6 cellular contexts compared by ENCODE assay signal in the genomic region with DNA sequence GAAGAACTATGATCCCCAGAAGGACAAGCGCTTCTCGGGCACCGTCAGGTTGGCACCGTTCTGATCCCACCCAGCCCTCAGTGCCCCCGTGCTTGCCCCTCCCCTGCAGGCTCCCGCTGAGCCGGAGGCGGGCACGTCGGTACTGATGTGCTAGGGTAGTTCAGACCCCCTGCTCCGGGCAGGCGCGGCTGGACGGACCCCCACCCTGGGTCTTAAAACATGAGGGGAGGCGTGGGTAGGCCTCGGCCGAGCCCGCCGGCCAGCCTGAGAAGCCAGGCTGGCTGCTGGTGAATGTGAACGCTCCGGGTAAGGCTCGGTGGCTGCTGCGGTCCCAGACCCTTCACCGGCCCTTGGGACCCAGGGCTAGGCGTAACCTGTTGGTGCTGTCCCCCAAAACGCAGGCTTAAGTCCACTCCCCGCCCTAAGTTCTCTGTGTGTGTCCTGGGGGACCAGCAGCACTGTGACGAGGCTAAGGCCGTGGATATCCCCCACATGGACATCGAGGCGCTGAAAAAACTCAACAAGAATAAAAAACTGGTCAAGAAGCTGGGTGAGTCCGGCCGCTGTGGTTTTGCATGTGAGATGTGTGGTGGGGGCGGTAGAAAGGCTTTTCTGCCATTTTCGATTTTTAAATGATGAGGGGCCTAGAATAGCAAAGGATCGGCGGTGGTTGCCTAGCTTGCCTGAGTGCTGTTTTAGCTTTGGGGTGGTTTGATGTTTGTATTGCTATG. TPM values are rescaled to one million over a fixed set of nuclear protein-coding genes. Genes with fewer than 3 reads are reported as not detected.
DNase-seq lines count a peak whose midpoint lies in the region; ATAC-seq, FAIRE-seq and TF ChIP-seq lines count a peak whose summit lies in the region.

No MANE protein-coding gene starts in this region.

- H3K27ac ChIP-seq in astrocyte (ENCODE audit: low read depth, low read length) (peak overlapping the region; percentile 88), muscle layer of duodenum (ENCODE audit: low read length) (peak overlapping the region; percentile 71)

- no peak for TF ChIP-seq CTCF in astrocyte (IDR thresholded peaks at IDR 0.05; ENCODE audit: insufficient read depth, low read depth, low read length)

- H3K9me3 Mint-ChIP-seq in astrocyte (ENCODE audit: unreplicated experiment) = peaks cover 7% of the 10 kb centered on the region

- H3K27ac Mint-ChIP-seq in astrocyte (ENCODE audit: unreplicated experiment) = peak overlapping the region; percentile 85

- H3K27me3 ChIP-seq in astrocyte (ENCODE audit: insufficient read depth, low read length) (no peaks in the 10 kb centered on the region), muscle layer of duodenum (ENCODE audit: low read depth, low read length) (no peaks in the 10 kb centered on the region)

- no peak for FAIRE-seq in astrocyte (lab: Jason Lieb, UNC)

- H3K79me2 ChIP-seq in astrocyte (ENCODE audit: insufficient read depth, low read length) = peaks cover 49% of the 10 kb centered on the region

- H3K4me2 ChIP-seq in astrocyte (ENCODE audit: low read length) = peak overlapping the region; percentile 98

- ATAC-seq in HG03135 (IDR thresholded peaks at IDR 0.05; ENCODE audit: unreplicated experiment) (peak; percentile 6), HG02623 (IDR thresholded peaks at IDR 0.05; ENCODE audit: unreplicated experiment) (no peak)

- H4K20me1 ChIP-seq in astrocyte (ENCODE audit: insufficient read depth, low read length) = peaks cover 55% of the 10 kb centered on the region

- no peak for DNase-seq in astrocyte (ENCODE audit: low read depth)
- DNase-seq in NCI-H1694 treated with DMSO at 0.1 percent for 48 hours (lab: John Stamatoyannopoulos, UW) = no peak
- no peak for DNase-seq in DMS153 treated with DMSO at 0.1 percent for 48 hours (lab: John Stamatoyannopoulos, UW; ENCODE audit: unreplicated experiment)

- H3K4me1 ChIP-seq in astrocyte (ENCODE audit: insufficient read depth, low read length) (peaks cover 24% of the 10 kb centered on the region), muscle layer of duodenum (ENCODE audit: control insufficient read depth in 1 of 2, insufficient read depth in 2 of 2, low read length in 2 of 2) (peaks cover 11 to 35% of the 10 kb centered on the region in 2 donors)

- peaks cover 29% of the 10 kb centered on the region for H3K36me3 Mint-ChIP-seq in astrocyte (ENCODE audit: low read depth, unreplicated experiment)

- H3K4me1 Mint-ChIP-seq in astrocyte (ENCODE audit: low read depth, unreplicated experiment) = peaks cover 9% of the 10 kb centered on the region

- H3K27me3 Mint-ChIP-seq in astrocyte (ENCODE audit: low read depth, unreplicated experiment) = no peaks in the 10 kb centered on the region

- H3K4me3 ChIP-seq in astrocyte (ENCODE audit: insufficient read depth, low read depth, low read length) (peak overlapping the region; percentile 99), muscle layer of duodenum (ENCODE audit: low read depth in 1 of 2, low read length in 2 of 2) (peak overlapping the region; percentile 78 to 84)

- H3K9me3 ChIP-seq in astrocyte (ENCODE audit: insufficient read depth, low read depth, low read length) (no peaks in the 10 kb centered on the region), muscle layer of duodenum (ENCODE audit: control insufficient read depth in 1 of 2, low read length in 2 of 2) (no peaks in the 10 kb centered on the region)

- no peak overlapping the region for H2AFZ ChIP-seq in astrocyte (ENCODE audit: low read depth, low read length)

- peaks cover 33% of the 10 kb centered on the region for H3K36me3 ChIP-seq in astrocyte (ENCODE audit: insufficient read depth, low read length)
- H3K36me3 ChIP-seq in muscle layer of duodenum (ENCODE audit: control insufficient read depth in 1 of 2, insufficient read depth in 2 of 2, low read length in 2 of 2) = peaks cover 14 to 23% of the 10 kb centered on the region in 2 donors

- H3K9ac ChIP-seq in astrocyte (ENCODE audit: low read length) = peak overlapping the region; percentile 94

- H3K4me3 Mint-ChIP-seq in astrocyte (ENCODE audit: unreplicated experiment) = peak overlapping the region; percentile 100

RNA-seq across cellular contexts. Expression of gene RPL10A, which starts 0.9 kb away (rescaled TPM):
- 818 and 887 TPM in 2 replicates for total RNA-seq in astrocyte

RNA-seq across cellular contexts. Expression of gene FANCE, which starts 17.0 kb away (rescaled TPM):
- total RNA-seq in astrocyte = 2.9 and 3.1 TPM in 2 replicates

RNA-seq across cellular contexts. Expression of gene TEAD3, which starts 27.7 kb away (rescaled TPM):
- 73.3 and 75.5 TPM in 2 replicates for total RNA-seq in astrocyte

RNA-seq across cellular contexts. Expression of gene TULP1, which starts 43.6 kb away (rescaled TPM):
- not detected in 2 replicates for total RNA-seq in astrocyte
